In genomic region chr16:89473136-89473712, GRCh38 we compare ENCODE assay signal across 16 cellular contexts. TPM values are rescaled to one million over a fixed set of nuclear protein-coding genes. Genes with fewer than 3 reads are reported as not detected.
DNase-seq lines count a peak whose midpoint lies in the region; ATAC-seq, FAIRE-seq and TF ChIP-seq lines count a peak whose summit lies in the region.
"Had no signal": no experiment of that assay in that cellular context is flagged by ENCODE, and none has a peak within 500 bp of the region (broad histone marks: within the 10 kb centered on the region; RNA-seq: fewer than 3 reads in every experiment).

No MANE protein-coding gene starts in this region.

- no peak for TF ChIP-seq EP300 in A549 (IDR thresholded peaks at IDR 0.05)

- H3K36me3 Mint-ChIP-seq in CD4-positive, alpha-beta memory T cell = peaks cover 0 to 10% of the 10 kb centered on the region in 2 donors
- peaks cover 36% of the 10 kb centered on the region for H3K36me3 Mint-ChIP-seq in activated CD8-positive, alpha-beta T cell treated with anti-CD3 and anti-CD28 coated beads, Interleukin-2, amount 10 ng/mL, durations not matched to agents 7 days and 5 days (ENCODE audit: low read depth)

- no peaks in the 10 kb centered on the region for H3K27me3 Mint-ChIP-seq in CD4-positive, alpha-beta memory T cell
- no peaks in the 10 kb centered on the region for H3K27me3 Mint-ChIP-seq in activated CD8-positive, alpha-beta T cell treated with anti-CD3 and anti-CD28 coated beads, Interleukin-2, amount 10 ng/mL, durations not matched to agents 7 days and 5 days (ENCODE audit: low read depth)
- H3K27me3 Mint-ChIP-seq: stimulated activated naive CD8-positive, alpha-beta T cell treated with anti-CD3 and anti-CD28 coated beads, Interleukin-15, Interleukin-2, amounts not matched to agents 100 ng/mL and 50 ng/mL, for 24 hours had no signal

- CTCF ChIA-PET in A549 (lab: Yijun Ruan, JAX) = no interaction called here
- CTCF ChIA-PET in CD4-positive, alpha-beta memory T cell (lab: Charles Lee; ENCODE audit: partially characterized antibody) = interaction anchor here (0.7 to 1.8 kb wide), 3 partner anchors 15 to 84 kb away, joined by 3 to 6 read pairs (median 3); no protein-coding TSS in a partner anchor
- CTCF ChIA-PET in activated CD8-positive, alpha-beta T cell treated with anti-CD3 and anti-CD28 coated beads, Interleukin-2, amount 10 ng/mL, durations not matched to agents 7 days and 5 days (lab: Charles Lee) = interaction anchor here (1.2 to 2.7 kb wide), 5 partner anchors 10 to 65 kb away, joined by 3 to 13 read pairs (median 6); no protein-coding TSS in a partner anchor

- dilution Hi-C loops in keratinocyte (cut with MboI; ENCODE audit: extremely low pct_ligation_motif_present, low sequenced_read_pairs) = no loop called here

- H3K27me3 ChIP-seq in CD4-positive, alpha-beta memory T cell (ENCODE audit: insufficient read depth, low read length) = no peaks in the 10 kb centered on the region
- no peaks in the 10 kb centered on the region for H3K27me3 ChIP-seq in keratinocyte (ENCODE audit: control insufficient read depth, extremely low read depth, insufficient read depth, low read length)
- H3K27me3 ChIP-seq: BE2C, dorsolateral prefrontal cortex had no signal

- H3K4me1 Mint-ChIP-seq in CD4-positive, alpha-beta memory T cell = peaks cover 56 to 96% (median 79%) of the 10 kb centered on the region in 4 donors
- H3K4me1 Mint-ChIP-seq in activated CD8-positive, alpha-beta T cell treated with anti-CD3 and anti-CD28 coated beads, Interleukin-2, amount 10 ng/mL, durations not matched to agents 7 days and 5 days (ENCODE audit: low read depth) = peaks cover 83% of the 10 kb centered on the region

- FAIRE-seq in A549 (lab: Jason Lieb, UNC) (no peak), keratinocyte (lab: Jason Lieb, UNC) (no peak), HTR-8/SVneo (lab: Jason Lieb, UNC) (no peak)

- peaks cover 70% of the 10 kb centered on the region for H4K20me1 ChIP-seq in keratinocyte (ENCODE audit: control insufficient read depth, extremely low read depth, insufficient read depth, low read length)

- H3K36me3 ChIP-seq in CD4-positive, alpha-beta memory T cell (ENCODE audit: insufficient read depth, low read length) = no peaks in the 10 kb centered on the region
- H3K36me3 ChIP-seq in keratinocyte (ENCODE audit: control insufficient read depth in 2 of 2, extremely low read depth in 1 of 2, insufficient read depth in 2 of 2, low read length in 2 of 2) = peaks cover 3 to 19% of the 10 kb centered on the region in 2 experiments
- H3K36me3 ChIP-seq: BE2C had no signal

- peaks cover 91% of the 10 kb centered on the region for H3K79me2 ChIP-seq in keratinocyte (ENCODE audit: control insufficient read depth, insufficient read depth, low read length)

- WGBS in A549 (ENCODE audit: missing lambda C conversion rate) = 96% methylated on average over 7 of the region's 7 CpGs

- H3K4me1 ChIP-seq in A549 = peaks cover 55% of the 10 kb centered on the region
- peaks cover 95% of the 10 kb centered on the region for H3K4me1 ChIP-seq in CD4-positive, alpha-beta memory T cell (ENCODE audit: insufficient read depth, low read length)
- H3K4me1 ChIP-seq in keratinocyte (ENCODE audit: control insufficient read depth, extremely low read depth, insufficient read depth, low read length) = peaks cover 71% of the 10 kb centered on the region

- TF ChIP-seq POLR2A in A549 (IDR thresholded peaks at IDR 0.05; ENCODE audit: low read length) = no peak

- no peak overlapping the region for H2AFZ ChIP-seq in keratinocyte (ENCODE audit: control insufficient read depth, low read length)

- intact Hi-C loops in CD4-positive, alpha-beta memory T cell (cut with micrococcal nuclease) = no loop called here

- H3K4me3 Mint-ChIP-seq in CD4-positive, alpha-beta memory T cell = peak overlapping the region in 7 of 8 donors; percentile 59 to 84 (median 68)
- H3K4me3 Mint-ChIP-seq in activated CD8-positive, alpha-beta T cell treated with anti-CD3 and anti-CD28 coated beads, Interleukin-2, amount 10 ng/mL, durations not matched to agents 7 days and 5 days = no peak overlapping the region

- H3K9ac ChIP-seq in keratinocyte (ENCODE audit: control insufficient read depth, extremely low read depth, insufficient read depth, low read length) = no peak overlapping the region

- H3K9me3 ChIP-seq in A549 (no peaks in the 10 kb centered on the region), keratinocyte (ENCODE audit: control insufficient read depth, low read depth, low read length) (no peaks in the 10 kb centered on the region)
- H3K9me3 ChIP-seq in CD4-positive, alpha-beta memory T cell (ENCODE audit: control insufficient read depth in 1 of 2, low read length in 2 of 2) = no peaks in the 10 kb centered on the region
- H3K9me3 ChIP-seq: BE2C, mucosa of descending colon had no signal

- H3K4me2 ChIP-seq in A549 (peak overlapping the region; percentile 52; the same call in 2 of the 3 replicates), keratinocyte (ENCODE audit: control insufficient read depth, extremely low read depth, insufficient read depth, low read depth, low read length) (no peak overlapping the region)

- TF ChIP-seq CTCF in A549 (IDR thresholded peaks at IDR 0.05) = no peak
- no peak for TF ChIP-seq CTCF in keratinocyte (optimal IDR thresholded peaks at IDR 0.05 in 1 of 3, IDR thresholded peaks at IDR 0.05 in 1 of 3, conservative IDR thresholded peaks at IDR 0.05 in 1 of 3; ENCODE audit: extremely low read depth in 1 of 3, insufficient read depth in 2 of 3, low read length in 3 of 3)

- DNase-seq in A549 (ENCODE audit: low read depth in 1 of 2, low spot score in 1 of 2) (no peak), keratinocyte (ENCODE audit: low read depth, low spot score) (no peak), SHP77 treated with DMSO at 0.1 percent for 48 hours (lab: John Stamatoyannopoulos, UW) (no peak), middle frontal gyrus (ENCODE audit: extremely low spot score, low spot score) (no peak), HTR-8/SVneo (ENCODE audit: insufficient read length, low spot score) (no peak)
- DNase-seq in CD4-positive, alpha-beta memory T cell = no peak
- no peak for DNase-seq in activated CD8-positive, alpha-beta T cell treated with anti-CD3 and anti-CD28 coated beads, Interleukin-2, amount 10 ng/mL, durations not matched to agents 7 days and 5 days
- DNase-seq: amygdala, BE2C, dorsolateral prefrontal cortex, KBM-7, mucosa of descending colon, NCI-H1694, NCI-H526 had no signal

- ATAC-seq in A549 (peak in 1 of 2 experiments; percentile 19; a peak in 3 of 6 replicates), HG03460 (IDR thresholded peaks at IDR 0.05; ENCODE audit: unreplicated experiment) (no peak)
- ATAC-seq in activated CD8-positive, alpha-beta T cell treated with anti-CD3 and anti-CD28 coated beads, Interleukin-2, amount 10 ng/mL, durations not matched to agents 7 days and 5 days = no peak

- H3K27ac ChIP-seq in A549 = no peak overlapping the region
- H3K27ac ChIP-seq in CD4-positive, alpha-beta memory T cell (ENCODE audit: low read depth, low read length) = peak overlapping the region; percentile 2
- H3K27ac ChIP-seq in keratinocyte (ENCODE audit: control insufficient read depth, insufficient read depth, low read length) = peak overlapping the region; percentile 96

- no peaks in the 10 kb centered on the region for H3K9me3 Mint-ChIP-seq in CD4-positive, alpha-beta memory T cell
- H3K9me3 Mint-ChIP-seq in activated CD8-positive, alpha-beta T cell treated with anti-CD3 and anti-CD28 coated beads, Interleukin-2, amount 10 ng/mL, durations not matched to agents 7 days and 5 days (ENCODE audit: insufficient read depth) = peaks cover 3% of the 10 kb centered on the region
- H3K9me3 Mint-ChIP-seq: stimulated activated naive CD8-positive, alpha-beta T cell treated with anti-CD3 and anti-CD28 coated beads, Interleukin-15, Interleukin-2, amounts not matched to agents 100 ng/mL and 50 ng/mL, for 24 hours had no signal

- peaks cover 4% of the 10 kb centered on the region for H3K9me1 ChIP-seq in keratinocyte (ENCODE audit: control insufficient read depth, extremely low read depth, insufficient read depth, low read length)

- peak overlapping the region; percentile 22 to 75 (median 32) for H3K27ac Mint-ChIP-seq in CD4-positive, alpha-beta memory T cell
- peak overlapping the region; percentile 51 for H3K27ac Mint-ChIP-seq in activated CD8-positive, alpha-beta T cell treated with anti-CD3 and anti-CD28 coated beads, Interleukin-2, amount 10 ng/mL, durations not matched to agents 7 days and 5 days

- POLR2A ChIA-PET in A549 (lab: Yijun Ruan, JAX) = no interaction called here
- POLR2A ChIA-PET in CD4-positive, alpha-beta memory T cell (lab: Charles Lee; ENCODE audit: partially characterized antibody) = interaction anchor here (1.2 to 4.7 kb wide), 4 partner anchors 11 to 35 kb away, joined by 3 to 29 read pairs (median 6); partner anchors contain the start of gene SPG7
- POLR2A ChIA-PET in activated CD8-positive, alpha-beta T cell treated with anti-CD3 and anti-CD28 coated beads, Interleukin-2, amount 10 ng/mL, durations not matched to agents 7 days and 5 days (lab: Charles Lee) = interaction anchor here (0.5 to 2.6 kb wide), 3 partner anchors 8 to 159 kb away, joined by 3 to 16 read pairs (median 7); no protein-coding TSS in a partner anchor

- TF ChIP-seq RAD21 in A549 (conservative IDR thresholded peaks at IDR 0.05 in 1 of 2, IDR thresholded peaks at IDR 0.05 in 1 of 2) = no peak

- H3K4me3 ChIP-seq in A549 = no peak overlapping the region
- no peak overlapping the region for H3K4me3 ChIP-seq in CD4-positive, alpha-beta memory T cell (ENCODE audit: low read length in 2 of 2)
- H3K4me3 ChIP-seq in keratinocyte (ENCODE audit: control insufficient read depth in 2 of 3, extremely low read depth in 1 of 3, insufficient read depth in 2 of 3, low read depth in 1 of 3, low read length in 3 of 3) = no peak overlapping the region
- H3K4me3 ChIP-seq: dorsolateral prefrontal cortex, mucosa of descending colon had no signal

RNA-seq across cellular contexts. Expression of gene ANKRD11, which starts 17.1 kb away (rescaled TPM):
- polyA plus RNA-seq in A549 (2011; rRNA removed) (54.9 and 57.4 TPM in 2 replicates), A549 (2017; fragmentation: RNase III; extraction: RNeasy Plus Mini Kit Qiagen cat#74134 plus additional on column Dnase treatment) (50.4 to 56.7 TPM (median 53.6 TPM) in 3 replicates), keratinocyte (23.8 to 48.1 TPM (median 30.1 TPM) in 3 replicates)
- 56.7 and 61.7 TPM in 2 replicates for polyA plus RNA-seq in A549 (2012; cell fraction: cytosol; rRNA removed)
- 130 and 154 TPM in 2 replicates for polyA plus RNA-seq in A549 (2012; cell fraction: nucleus; rRNA removed)
- polyA minus RNA-seq in A549 (2011; rRNA and poly(A)+ RNA removed) = 43.6 and 69.7 TPM in 2 replicates
- total RNA-seq in CD4-positive, alpha-beta memory T cell = 100 to 1,000 TPM; 229 to 246 TPM
- 10 to 100 TPM in 1 of 2 donors, 1 to 10 TPM in 1; 3.9 to 49.7 TPM for polyA plus RNA-seq in CD4-positive, alpha-beta memory T cell
- total RNA-seq in activated CD8-positive, alpha-beta T cell treated with anti-CD3 and anti-CD28 coated beads, Interleukin-2, amount 10 ng/mL, durations not matched to agents 7 days and 5 days = 100 to 1,000 TPM; 157 to 175 TPM
- polyA plus RNA-seq in keratinocyte (2011; ENCODE audit: low read depth) = 213 TPM
- polyA plus RNA-seq in keratinocyte (2011; cell fraction: cytosol; rRNA removed) = 28.2 and 41.3 TPM in 2 replicates
- polyA plus RNA-seq in keratinocyte (2011; cell fraction: nucleus; rRNA removed) = 136 and 154 TPM in 2 replicates
- 64.1 and 79.3 TPM in 2 replicates for polyA plus RNA-seq in keratinocyte (2012; ENCODE audit: low replicate concordance)
- polyA minus RNA-seq in keratinocyte = 22.4 to 90.7 TPM (median 67.2 TPM) in 3 replicates
- polyA minus RNA-seq in keratinocyte (2011; cell fraction: cytosol; rRNA and poly(A)+ RNA removed) = 44.5 TPM
- polyA minus RNA-seq in keratinocyte (2011; cell fraction: nucleus; rRNA and poly(A)+ RNA removed) = 81.8 and 119 TPM in 2 replicates

RNA-seq across cellular contexts. Expression of gene SPG7, which starts 35.0 kb away (rescaled TPM):
- polyA plus RNA-seq in A549 (2011; rRNA removed) (53.2 and 54.4 TPM in 2 replicates), A549 (2017; fragmentation: RNase III; extraction: RNeasy Plus Mini Kit Qiagen cat#74134 plus additional on column Dnase treatment) (73.2 to 80.6 TPM (median 79.6 TPM) in 3 replicates), keratinocyte (43.8 to 59.4 TPM (median 45.2 TPM) in 3 replicates)
- 57.9 and 61.6 TPM in 2 replicates for polyA plus RNA-seq in A549 (2012; cell fraction: cytosol; rRNA removed)
- polyA plus RNA-seq in A549 (2012; cell fraction: nucleus; rRNA removed) = 434 and 484 TPM in 2 replicates
- 51.0 and 58.2 TPM in 2 replicates for polyA minus RNA-seq in A549 (2011; rRNA and poly(A)+ RNA removed)
- total RNA-seq in CD4-positive, alpha-beta memory T cell = 100 to 1,000 TPM; 157 to 160 TPM
- 10 to 100 TPM; 46.4 to 48.5 TPM for polyA plus RNA-seq in CD4-positive, alpha-beta memory T cell
- total RNA-seq in activated CD8-positive, alpha-beta T cell treated with anti-CD3 and anti-CD28 coated beads, Interleukin-2, amount 10 ng/mL, durations not matched to agents 7 days and 5 days = 10 to 100 TPM; 94.7 to 98.4 TPM
- 61.3 TPM for polyA plus RNA-seq in keratinocyte (2011; ENCODE audit: low read depth)
- polyA plus RNA-seq in keratinocyte (2011; cell fraction: cytosol; rRNA removed) = 25.8 and 33.9 TPM in 2 replicates
- 196 and 220 TPM in 2 replicates for polyA plus RNA-seq in keratinocyte (2011; cell fraction: nucleus; rRNA removed)
- polyA plus RNA-seq in keratinocyte (2012; ENCODE audit: low replicate concordance) = 44.4 and 56.1 TPM in 2 replicates
- 51.9 to 68.9 TPM (median 66.4 TPM) in 3 replicates for polyA minus RNA-seq in keratinocyte
- 54.3 TPM for polyA minus RNA-seq in keratinocyte (2011; cell fraction: cytosol; rRNA and poly(A)+ RNA removed)
- 133 and 141 TPM in 2 replicates for polyA minus RNA-seq in keratinocyte (2011; cell fraction: nucleus; rRNA and poly(A)+ RNA removed)

Comparison
In these comparisons a context has a peak if more than half of its experiments do, and no peak if none do; other contexts are left out.
1. H3K27ac ChIP-seq: peak in CD4-positive, alpha-beta memory T cell (single experiment) and keratinocyte (single experiment); none in A549 (0 of 2).